Comparison of ENCODE assay signal across 29 cellular contexts in genomic region chr12:32100361-32100760, GRCh38.
"Had no signal": no experiment of that assay in that cellular context is flagged by ENCODE, and none has a peak within 500 bp of the region (broad histone marks: within the 10 kb centered on the region; RNA-seq: fewer than 3 reads in every experiment).

No MANE protein-coding gene starts in this region.

- H3K36me3 ChIP-seq: ascending aorta, cardiac muscle cell, MG63, WERI-Rb-1 had no signal

- H3K27me3 Mint-ChIP-seq: activated CD8-positive, alpha-beta T cell treated with anti-CD3 and anti-CD28 coated beads for 36 hours; activated naive CD4-positive, alpha-beta T cell treated with anti-CD3 and anti-CD28 coated beads, Interleukin-2, amount 50 U/mL, for 24 hours; activated naive CD8-positive, alpha-beta T cell treated with anti-CD3 and anti-CD28 coated beads, Interleukin-2, amount 10 ng/mL, durations not matched to agents 7 days and 5 days had no signal

- H3K4me3 Mint-ChIP-seq: activated CD4-positive, alpha-beta T cell treated with anti-CD3 and anti-CD28 coated beads, Interleukin-2, amount 10 ng/mL, durations not matched to agents 24 days and 14 days; activated CD8-positive, alpha-beta T cell treated with anti-CD3 and anti-CD28 coated beads for 36 hours; activated naive CD4-positive, alpha-beta T cell treated with anti-CD3 and anti-CD28 coated beads, Interleukin-2, amount 50 U/mL, for 24 hours; activated naive CD8-positive, alpha-beta T cell treated with anti-CD3 and anti-CD28 coated beads, Interleukin-2, amount 10 ng/mL, durations not matched to agents 7 days and 5 days had no signal

- DNase-seq: activated CD4-positive, alpha-beta T cell treated with anti-CD3 and anti-CD28 coated beads, Interleukin-2, amount 10 ng/mL, durations not matched to agents 24 days and 14 days; activated CD4-positive, alpha-beta T cell treated with anti-CD3 and anti-CD28 coated beads, Interleukin-2, amount 50 U/mL, for 4 hours; activated CD8-positive, alpha-beta T cell treated with anti-CD3 and anti-CD28 coated beads for 36 hours; activated gamma-delta T cell; activated naive CD4-positive, alpha-beta T cell treated with Interleukin-2 at 50 U/mL for 16 hours; activated naive CD8-positive, alpha-beta T cell treated with anti-CD3 and anti-CD28 coated beads, Interleukin-2, amount 10 ng/mL, durations not matched to agents 7 days and 5 days; activated T-cell treated with anti-CD3 and anti-CD28 coated beads, Interleukin-2, amount 50 U/mL, for 1 hour; amygdala; MG63; MV-4-11; NCI-H1092; NCI-H1436 treated with DMSO at 0.1 percent for 48 hours; NCI-H1694 treated with DMSO at 0.1 percent for 48 hours; NCI-H2029 treated with DMSO at 0.1 percent for 48 hours; NCI-H2107; NCI-H2171; NCI-H510A; NCI-H526; NCI-H748 treated with DMSO at 0.1 percent for 48 hours; NK-92 treated with Interleukin-12 subunit alpha and Interleukin-12 subunit beta, amount 100 ng/mL, for 24 hours; PC-9; Right ventricle myocardium superior; T1000; WERI-Rb-1 had no signal

- H3K4me1 ChIP-seq: ascending aorta had no signal

- H3K27ac ChIP-seq: ascending aorta, cardiac muscle cell, PC-9, SK-N-MC, WERI-Rb-1 had no signal

- ATAC-seq: activated CD8-positive, alpha-beta T cell treated with anti-CD3 and anti-CD28 coated beads for 36 hours had no signal

- H2AFZ ChIP-seq: PC-9 had no signal

- H3K4me1 Mint-ChIP-seq: activated CD4-positive, alpha-beta T cell treated with anti-CD3 and anti-CD28 coated beads, Interleukin-2, amount 10 ng/mL, durations not matched to agents 24 days and 14 days; activated naive CD4-positive, alpha-beta T cell treated with anti-CD3 and anti-CD28 coated beads, Interleukin-2, amount 50 U/mL, for 24 hours; activated naive CD8-positive, alpha-beta T cell treated with anti-CD3 and anti-CD28 coated beads, Interleukin-2, amount 10 ng/mL, durations not matched to agents 7 days and 5 days had no signal

- H3K27me3 ChIP-seq: ascending aorta, cardiac muscle cell, MG63 had no signal

- H3K9me3 ChIP-seq: ascending aorta, MG63 had no signal

- H3K4me3 ChIP-seq: ascending aorta, cardiac muscle cell, MG63, PC-9, SK-N-MC had no signal

- H3K36me3 Mint-ChIP-seq: activated naive CD8-positive, alpha-beta T cell treated with anti-CD3 and anti-CD28 coated beads, Interleukin-2, amount 10 ng/mL, durations not matched to agents 7 days and 5 days had no signal

- H3K4me2 ChIP-seq: PC-9 had no signal

- H3K9me3 Mint-ChIP-seq: activated CD4-positive, alpha-beta T cell treated with anti-CD3 and anti-CD28 coated beads, Interleukin-2, amount 10 ng/mL, durations not matched to agents 24 days and 14 days; activated CD8-positive, alpha-beta T cell treated with anti-CD3 and anti-CD28 coated beads for 36 hours; activated naive CD4-positive, alpha-beta T cell treated with anti-CD3 and anti-CD28 coated beads, Interleukin-2, amount 50 U/mL, for 24 hours; activated naive CD8-positive, alpha-beta T cell treated with anti-CD3 and anti-CD28 coated beads, Interleukin-2, amount 10 ng/mL, durations not matched to agents 7 days and 5 days; activated T-helper 2 cell treated with anti-CD3 and anti-CD28 coated beads, Interferon-gamma antibody, Interleukin-2, Interleukin-4, amounts not matched to agents 10 μg/mL and 5 μg/mL and 100 μg/mL, durations not matched to agents 14 hours and 24 hours and 36 hours had no signal

- H3K27ac Mint-ChIP-seq: activated CD4-positive, alpha-beta T cell treated with anti-CD3 and anti-CD28 coated beads, Interleukin-2, amount 10 ng/mL, durations not matched to agents 24 days and 14 days; activated CD8-positive, alpha-beta T cell treated with anti-CD3 and anti-CD28 coated beads for 36 hours; activated naive CD4-positive, alpha-beta T cell treated with anti-CD3 and anti-CD28 coated beads, Interleukin-2, amount 50 U/mL, for 24 hours; activated naive CD8-positive, alpha-beta T cell treated with anti-CD3 and anti-CD28 coated beads, Interleukin-2, amount 10 ng/mL, durations not matched to agents 7 days and 5 days; activated T-helper 2 cell treated with anti-CD3 and anti-CD28 coated beads, Interferon-gamma antibody, Interleukin-2, Interleukin-4, amounts not matched to agents 10 μg/mL and 5 μg/mL and 100 μg/mL, durations not matched to agents 14 hours and 24 hours and 36 hours had no signal
